ENCODE assay signal across 12 cellular contexts in genomic region chr22:50656122-50657070, GRCh38. TPM values are rescaled to one million over a fixed set of nuclear protein-coding genes. Genes with fewer than 3 reads are reported as not detected.
DNase-seq lines count a peak whose midpoint lies in the region; ATAC-seq and TF ChIP-seq lines count a peak whose summit lies in the region.
"Had no signal": no experiment of that assay in that cellular context is flagged by ENCODE, and none has a peak within 500 bp of the region (broad histone marks: within the 10 kb centered on the region; RNA-seq: fewer than 3 reads in every experiment).

No MANE protein-coding gene starts in this region.

- no peaks in the 10 kb centered on the region for H3K36me3 Mint-ChIP-seq in osteocyte (ENCODE audit: unreplicated experiment)
- H3K36me3 Mint-ChIP-seq: naive B cell had no signal

- H2AFZ ChIP-seq in SK-N-SH (ENCODE audit: low read depth) (peak overlapping the region; percentile 82; the same call in 1 of the 2 replicates), MM.1S (ENCODE audit: low read length) (no peak overlapping the region)

- DNase-seq in D341Med (ENCODE audit: low spot score): peak; percentile 34
- DNase-seq in SK-N-SH: peak; percentile 14
- DNase-seq in osteocyte (ENCODE audit: extremely low spot score, unreplicated experiment): peak; percentile 83
- DNase-seq in NCI-H524 treated with DMSO at 0.1 percent for 48 hours (lab: John Stamatoyannopoulos, UW): no peak
- DNase-seq in tibial nerve (ENCODE audit: low spot score in 2 of 2): no peak
- no peak for DNase-seq in activated CD4-positive, CD25-positive, alpha-beta regulatory T cell treated with anti-CD3 and anti-CD28 coated beads, Interleukin-2, amount 50 U/mL, for 72 hours
- DNase-seq in MM.1S: no peak
- DNase-seq: naive B cell had no signal

- 54% methylated on average over 22 of the region's 23 CpGs for WGBS in SK-N-SH (ENCODE audit: low lambda C conversion rate)
- 39 to 80% methylated on average over 2 to 13 of the region's 23 CpGs for WGBS in gastroesophageal sphincter (ENCODE audit: low coverage in 1 of 2), 2 donors
- WGBS in tibial nerve, 2 donors: 55 to 57% methylated on average over 20 to 23 of the region's 23 CpGs

- CTCF ChIA-PET in SK-N-SH (lab: Yijun Ruan, JAX): no interaction called here

- H3K9me2 ChIP-seq in SK-N-SH (no peaks in the 10 kb centered on the region), MM.1S (replicated peaks; ENCODE audit: insufficient read depth, low read length) (no peaks in the 10 kb centered on the region)

- H3K27me3 ChIP-seq in SK-N-SH (ENCODE audit: insufficient read depth) (no peaks in the 10 kb centered on the region), gastroesophageal sphincter (peaks cover 68% of the 10 kb centered on the region), tibial nerve (peaks cover 0 to 7% of the 10 kb centered on the region in 2 donors), MM.1S (replicated peaks; ENCODE audit: insufficient read depth, low read length) (peaks cover 62% of the 10 kb centered on the region)

- H4K20me1 ChIP-seq in SK-N-SH (ENCODE audit: insufficient read depth): no peaks in the 10 kb centered on the region
- H4K20me1 ChIP-seq in MM.1S (ENCODE audit: insufficient read depth, low read length): no peaks in the 10 kb centered on the region

- H3K9me3 Mint-ChIP-seq in osteocyte (ENCODE audit: unreplicated experiment): peaks cover 3% of the 10 kb centered on the region
- H3K9me3 Mint-ChIP-seq: naive B cell had no signal

- POLR2A ChIA-PET in SK-N-SH (lab: Yijun Ruan, JAX): no interaction called here

- H3K79me2 ChIP-seq in SK-N-SH (ENCODE audit: insufficient read depth) (no peaks in the 10 kb centered on the region), MM.1S (ENCODE audit: low read length) (no peaks in the 10 kb centered on the region)

- H3K27ac Mint-ChIP-seq in osteocyte (ENCODE audit: unreplicated experiment): peak overlapping the region; percentile 66
- H3K27ac Mint-ChIP-seq: naive B cell had no signal

- H3K4me2 ChIP-seq in SK-N-SH (peak overlapping the region; percentile 11; the same call in 1 of the 2 replicates), MM.1S (ENCODE audit: low read depth, low read length) (no peak overlapping the region)
- H3K4me2 ChIP-seq: KMS-11 had no signal

- TF ChIP-seq EP300 in SK-N-SH (IDR thresholded peaks at IDR 0.05; ENCODE audit: borderline replicate concordance in 1 of 2, low read depth in 1 of 2, low read length in 1 of 2) (no peak), gastroesophageal sphincter (IDR thresholded peaks at IDR 0.05) (no peak), tibial nerve (IDR thresholded peaks at IDR 0.05) (peak in 1 of 2 donors; percentile 47)

- H3K4me3 Mint-ChIP-seq in osteocyte (ENCODE audit: unreplicated experiment): no peak overlapping the region

- H3K36me3 ChIP-seq in SK-N-SH (replicated peaks in 1 of 2; ENCODE audit: control insufficient read depth in 1 of 2, insufficient read depth in 2 of 2, low read length in 1 of 2) (no peaks in the 10 kb centered on the region), gastroesophageal sphincter (no peaks in the 10 kb centered on the region), tibial nerve (no peaks in the 10 kb centered on the region), MM.1S (replicated peaks; ENCODE audit: insufficient read depth, low read length) (no peaks in the 10 kb centered on the region)
- H3K36me3 ChIP-seq: Peyer's patch had no signal

- H3K27ac ChIP-seq in SK-N-SH (ENCODE audit: low read depth in 2 of 2, low read length in 1 of 2) (peak overlapping the region in 1 of 2 experiments; percentile 70; a peak in 2 of 4 replicates), gastroesophageal sphincter (peak overlapping the region in 3 of 4 donors; percentile 49 to 54 (median 53)), tibial nerve (peak overlapping the region in 1 of 4 donors; percentile 4), MM.1S (ENCODE audit: low read length) (no peak overlapping the region)
- H3K27ac ChIP-seq: C4-2B, KMS-11 had no signal

- H3F3A ChIP-seq in SK-N-SH (replicated peaks; ENCODE audit: insufficient read depth) (no peaks in the 10 kb centered on the region), MM.1S (ENCODE audit: insufficient read depth, low read length) (no peaks in the 10 kb centered on the region)

- no peak for TF ChIP-seq RAD21 in SK-N-SH (IDR thresholded peaks at IDR 0.05; ENCODE audit: low read length)

- H3K4me1 ChIP-seq in SK-N-SH (ENCODE audit: control insufficient read depth in 1 of 2, insufficient read depth in 2 of 2, low read depth in 1 of 2, low read length in 1 of 2): peaks cover 0 to 15% of the 10 kb centered on the region in 2 experiments; a peak in 2 of 4 replicates
- peaks cover 0 to 5% (median 0%) of the 10 kb centered on the region in 3 donors for H3K4me1 ChIP-seq in gastroesophageal sphincter
- no peaks in the 10 kb centered on the region for H3K4me1 ChIP-seq in tibial nerve
- no peaks in the 10 kb centered on the region for H3K4me1 ChIP-seq in MM.1S (ENCODE audit: low read length)
- H3K4me1 ChIP-seq: Peyer's patch had no signal

- H3K27me3 Mint-ChIP-seq in osteocyte (ENCODE audit: unreplicated experiment): peaks cover 14% of the 10 kb centered on the region

- H3K9ac ChIP-seq in SK-N-SH (peak overlapping the region; percentile 46), MM.1S (ENCODE audit: low read length) (no peak overlapping the region)
- H3K9ac ChIP-seq: KMS-11 had no signal

- no peak for TF ChIP-seq CTCF in SK-N-SH (IDR thresholded peaks at IDR 0.05)
- no peak for TF ChIP-seq CTCF in gastroesophageal sphincter (IDR thresholded peaks at IDR 0.05)
- TF ChIP-seq CTCF in osteocyte (IDR thresholded peaks at IDR 0.05): no peak
- no peak for TF ChIP-seq CTCF in tibial nerve (IDR thresholded peaks at IDR 0.05)
- no peak for TF ChIP-seq CTCF in MM.1S (IDR thresholded peaks at IDR 0.05; ENCODE audit: low read length)

- no peak for TF ChIP-seq POLR2A in gastroesophageal sphincter (IDR thresholded peaks at IDR 0.05)
- TF ChIP-seq POLR2A in tibial nerve (IDR thresholded peaks at IDR 0.05): no peak

- no peak overlapping the region for H3K4me3 ChIP-seq in SK-N-SH (ENCODE audit: low read depth in 2 of 2, low read length in 1 of 2)
- no peak overlapping the region for H3K4me3 ChIP-seq in gastroesophageal sphincter
- H3K4me3 ChIP-seq in tibial nerve: no peak overlapping the region
- no peak overlapping the region for H3K4me3 ChIP-seq in MM.1S (ENCODE audit: low read length)
- H3K4me3 ChIP-seq: Peyer's patch had no signal

- ATAC-seq in gastroesophageal sphincter: peak; percentile 85

- H3K9me3 ChIP-seq in SK-N-SH (no peaks in the 10 kb centered on the region), gastroesophageal sphincter (no peaks in the 10 kb centered on the region), tibial nerve (no peaks in the 10 kb centered on the region), MM.1S (replicated peaks; ENCODE audit: insufficient read depth, low read length) (no peaks in the 10 kb centered on the region)
- H3K9me3 ChIP-seq: Peyer's patch had no signal

- peaks cover 17% of the 10 kb centered on the region for H3K4me1 Mint-ChIP-seq in osteocyte (ENCODE audit: unreplicated experiment)

TF ChIP-seq in SK-N-SH, 30 proteins besides CTCF, POLR2A, EP300 and RAD21 (continues in another document):
- no peak for TF ChIP-seq CHD2 (IDR thresholded peaks at IDR 0.05; ENCODE audit: low read length, partially characterized antibody)
- TF ChIP-seq FOSL2 (IDR thresholded peaks at IDR 0.05; ENCODE audit: borderline replicate concordance, low read depth): peak; percentile 40; the same call in 1 of the 2 replicates
- no peak for TF ChIP-seq RFX5 (IDR thresholded peaks at IDR 0.05; ENCODE audit: low read length)
- no peak for TF ChIP-seq SIN3A (IDR thresholded peaks at IDR 0.05; ENCODE audit: borderline replicate concordance, low read depth, low read length)
- TF ChIP-seq ELF1 (IDR thresholded peaks at IDR 0.05): no peak
- TF ChIP-seq SMC3 (IDR thresholded peaks at IDR 0.05; ENCODE audit: low read depth, low read length): no peak
- no peak for TF ChIP-seq MEF2A (IDR thresholded peaks at IDR 0.05; ENCODE audit: borderline replicate concordance, low read depth)
- TF ChIP-seq USF1 (IDR thresholded peaks at IDR 0.05; ENCODE audit: borderline replicate concordance, low read depth): no peak
- no peak for TF ChIP-seq IRF3 (IDR thresholded peaks at IDR 0.05; ENCODE audit: low read depth, low read length)

RNA-seq across cellular contexts. Expression of gene SHANK3, which starts 16.2 kb away (rescaled TPM):
- 0.88 and 1.5 TPM in 2 replicates for polyA plus RNA-seq in SK-N-SH (2012; rRNA removed)
- 0.62 and 1.1 TPM in 2 replicates for polyA plus RNA-seq in SK-N-SH (2012; cell fraction: cytosol; rRNA removed)
- 4.6 and 4.7 TPM in 2 replicates for polyA plus RNA-seq in SK-N-SH (2012; cell fraction: nucleus; rRNA removed)
- total RNA-seq in gastroesophageal sphincter: 10 to 100 TPM in 2 of 4 donors, 1 to 10 TPM in 2; 5.9 to 20.5 (median 13.0) TPM
- 4.7 and 4.8 TPM in 2 replicates for total RNA-seq in osteocyte
- 10 to 100 TPM; 10.3 to 29.4 (median 20.5) TPM for total RNA-seq in tibial nerve

RNA-seq across cellular contexts. Expression of gene ARSA, which starts 28.4 kb away (rescaled TPM):
- polyA plus RNA-seq in SK-N-SH (2012; rRNA removed): 34.2 and 34.4 TPM in 2 replicates
- 8.7 and 14.7 TPM in 2 replicates for polyA plus RNA-seq in SK-N-SH (2012; cell fraction: cytosol; rRNA removed)
- polyA plus RNA-seq in SK-N-SH (2012; cell fraction: nucleus; rRNA removed): 200 and 287 TPM in 2 replicates
- 10 to 100 TPM; 19.5 to 40.0 (median 21.0) TPM for total RNA-seq in gastroesophageal sphincter
- 43.5 and 44.0 TPM in 2 replicates for total RNA-seq in osteocyte
- 10 to 100 TPM; 33.2 to 51.5 (median 48.0) TPM for total RNA-seq in tibial nerve

RNA-seq across cellular contexts. Expression of gene MAPK8IP2, which starts 55.8 kb away (rescaled TPM):
- 2.3 and 2.7 TPM in 2 replicates for polyA plus RNA-seq in SK-N-SH (2012; rRNA removed)
- 1.1 and 2.0 TPM in 2 replicates for polyA plus RNA-seq in SK-N-SH (2012; cell fraction: cytosol; rRNA removed)
- 4.6 and 5.0 TPM in 2 replicates for polyA plus RNA-seq in SK-N-SH (2012; cell fraction: nucleus; rRNA removed)
- total RNA-seq in gastroesophageal sphincter (1 to 10 TPM in 3 of 4 donors, under 1 TPM in 1; 0.93 to 3.7 (median 2.3) TPM), osteocyte (2.8 and 3.6 TPM in 2 replicates), tibial nerve (1 to 10 TPM; 3.0 to 6.1 (median 4.8) TPM)

Comparison
In these comparisons a context has a peak if more than half of its experiments do, and no peak if none do; other contexts are left out.
1. DNase-seq: peak in D341Med (single experiment), SK-N-SH (single experiment) and osteocyte (single experiment); none in NCI-H524 treated with DMSO at 0.1 percent for 48 hours (single experiment), tibial nerve (0 of 2), activated CD4-positive, CD25-positive, alpha-beta regulatory T cell treated with anti-CD3 and anti-CD28 coated beads, Interleukin-2, amount 50 U/mL, for 72 hours (single experiment) and MM.1S (single experiment).